ENCODE assay signal across 1 cellular context in genomic region chr5:177453852-177454396, GRCh38.
TF ChIP-seq lines count a peak whose summit lies in the region.

No MANE protein-coding gene starts in this region.

TF ChIP-seq in endothelial cell of umbilical vein, 7 proteins besides CTCF, POLR2A, EP300 and RAD21:
- TF ChIP-seq GATA2 (IDR thresholded peaks at IDR 0.05; ENCODE audit: insufficient read depth, insufficient read length, low read depth, low read length), result no peak
- no peak for TF ChIP-seq FOS (IDR thresholded peaks at IDR 0.05; ENCODE audit: borderline replicate concordance, insufficient read depth, low read length)
- TF ChIP-seq MYC (IDR thresholded peaks at IDR 0.05; ENCODE audit: low read depth, low read length), result no peak
- no peak for TF ChIP-seq EZH2 (IDR thresholded peaks at IDR 0.05; ENCODE audit: borderline replicate concordance, low read depth, low read length, severe bottlenecking)
